Comparison of ENCODE assay signal across 19 cellular contexts in genomic region chr11:60900673-60901404, GRCh38. TPM values are rescaled to one million over a fixed set of nuclear protein-coding genes. Genes with fewer than 3 reads are reported as not detected.
DNase-seq lines count a peak whose midpoint lies in the region; ATAC-seq and TF ChIP-seq lines count a peak whose summit lies in the region.
"Had no signal": no experiment of that assay in that cellular context is flagged by ENCODE, and none has a peak within 500 bp of the region (broad histone marks: within the 10 kb centered on the region; RNA-seq: fewer than 3 reads in every experiment).

No MANE protein-coding gene starts in this region.

- in situ Hi-C loops in astrocyte of the cerebellum (cut with HindIII; ENCODE audit: low sequenced_read_pairs): no loop called here

- DNase-seq in left ventricle myocardium inferior (no peak), left cardiac atrium (no peak), astrocyte of the cerebellum (ENCODE audit: low read depth) (peak; percentile 69), nephron progenitor cell (no peak), HFFc6 (no peak)
- DNase-seq: CD4-positive, alpha-beta memory T cell; DND-41; GDM1; GOT3; NCI-H1048; NCI-H345; NCI-H526 treated with DMSO at 0.1 percent for 48 hours; NK-92 treated with Interleukin-12 subunit alpha and Interleukin-12 subunit beta, amount 100 ng/mL, for 24 hours; OCI-M1 had no signal

- H3K36me3 Mint-ChIP-seq in nephron progenitor cell (ENCODE audit: low read depth) (peaks cover 73% of the 10 kb centered on the region), HFFc6 (ENCODE audit: low read depth) (peaks cover 7% of the 10 kb centered on the region)

- H3K27me3 Mint-ChIP-seq in nephron progenitor cell (ENCODE audit: low read depth, poor library complexity) (no peaks in the 10 kb centered on the region), HFFc6 (ENCODE audit: insufficient read depth) (no peaks in the 10 kb centered on the region)
- H3K27me3 Mint-ChIP-seq: B cell; CD4-positive, alpha-beta memory T cell had no signal

- ATAC-seq in left cardiac atrium (no peak), GM18909 (IDR thresholded peaks at IDR 0.05; ENCODE audit: poor library complexity, unreplicated experiment) (no peak), HG03196 (IDR thresholded peaks at IDR 0.05; ENCODE audit: unreplicated experiment) (no peak)

- H3K4me3 Mint-ChIP-seq in nephron progenitor cell: no peak overlapping the region
- no peak overlapping the region for H3K4me3 Mint-ChIP-seq in HFFc6
- H3K4me3 Mint-ChIP-seq: B cell; CD4-positive, alpha-beta memory T cell had no signal

- no peaks in the 10 kb centered on the region for H3K27me3 ChIP-seq in left ventricle myocardium inferior (ENCODE audit: low read depth)

- peaks cover 77% of the 10 kb centered on the region for H3K36me3 ChIP-seq in left ventricle myocardium inferior

- H3K4me3 ChIP-seq in left ventricle myocardium inferior: no peak overlapping the region
- no peak overlapping the region for H3K4me3 ChIP-seq in astrocyte of the cerebellum (ENCODE audit: low read depth, low read length)
- H3K4me3 ChIP-seq: K562 had no signal

- TF ChIP-seq CTCF in left ventricle myocardium inferior (IDR thresholded peaks at IDR 0.05; ENCODE audit: borderline replicate concordance) (no peak), astrocyte of the cerebellum (IDR thresholded peaks at IDR 0.05; ENCODE audit: low read depth, low read length, missing control alignments) (peak; percentile 4), nephron progenitor cell (IDR thresholded peaks at IDR 0.05) (no peak), HFFc6 (IDR thresholded peaks at IDR 0.05) (no peak)

- H3K9me3 Mint-ChIP-seq in nephron progenitor cell: no peaks in the 10 kb centered on the region
- H3K9me3 Mint-ChIP-seq in HFFc6: no peaks in the 10 kb centered on the region
- H3K9me3 Mint-ChIP-seq: CD4-positive, alpha-beta memory T cell had no signal

- peak overlapping the region; percentile 6 for H3K27ac ChIP-seq in left ventricle myocardium inferior (replicated peaks)
- H3K27ac ChIP-seq: HL-60 had no signal

- H3K27ac Mint-ChIP-seq in nephron progenitor cell: peak overlapping the region; percentile 91
- H3K27ac Mint-ChIP-seq in HFFc6: no peak overlapping the region
- H3K27ac Mint-ChIP-seq: B cell had no signal

- H3K4me1 ChIP-seq in left ventricle myocardium inferior: peaks cover 42% of the 10 kb centered on the region

- H3K9me3 ChIP-seq in left ventricle myocardium inferior (replicated peaks): no peaks in the 10 kb centered on the region

- H3K4me1 Mint-ChIP-seq in nephron progenitor cell (peaks cover 24% of the 10 kb centered on the region), HFFc6 (ENCODE audit: low read depth) (peaks cover 19% of the 10 kb centered on the region)

- intact Hi-C loops in left ventricle myocardium inferior (cut with micrococcal nuclease): no loop called here
- intact Hi-C loops in left cardiac atrium (cut with DNase I): loop anchor here in 1 of 2 donors (10.0 kb wide), 1 partner anchor 254 kb away; no protein-coding TSS in a partner anchor

RNA-seq across cellular contexts. Expression of gene PRPF19, which starts 5.5 kb away (rescaled TPM):
- 36.5 TPM for total RNA-seq in left ventricle myocardium inferior
- total RNA-seq in left cardiac atrium: 10 to 100 TPM; 40.3 to 42.3 TPM
- total RNA-seq in HFFc6 (2021; fragmentation: NEBNext Ultra II Directional; extraction: Animal tissue kit (Norgen Biotek cat#: 25700)): 10 to 100 TPM; 72.5 to 95.1 (median 89.4) TPM

RNA-seq across cellular contexts. Expression of gene TMEM109, which starts 13.1 kb away (rescaled TPM):
- 86.7 TPM for total RNA-seq in left ventricle myocardium inferior
- total RNA-seq in left cardiac atrium: 100 to 1,000 TPM in 1 of 2 donors, 10 to 100 TPM in 1; 98.1 to 109 TPM
- 100 to 1,000 TPM in 1 of 6 experiments, 10 to 100 TPM in 5; 74.6 to 101 (median 92.5) TPM for total RNA-seq in HFFc6 (2021; fragmentation: NEBNext Ultra II Directional; extraction: Animal tissue kit (Norgen Biotek cat#: 25700))

RNA-seq across cellular contexts. Expression of gene TMEM132A, which starts 23.4 kb away (rescaled TPM):
- 6.4 TPM for total RNA-seq in left ventricle myocardium inferior
- 1 to 10 TPM; 5.1 to 9.7 TPM for total RNA-seq in left cardiac atrium
- 10 to 100 TPM; 23.8 to 32.2 (median 26.9) TPM for total RNA-seq in HFFc6 (2021; fragmentation: NEBNext Ultra II Directional; extraction: Animal tissue kit (Norgen Biotek cat#: 25700))

RNA-seq across cellular contexts. Expression of gene ZP1, which starts 33.5 kb away (rescaled TPM):
- total RNA-seq in left ventricle myocardium inferior (not detected), left cardiac atrium (not detected)
- under 1 TPM in 3 of 6 experiments, not detected in 3; 0.13 to 0.30 (median 0.29) TPM for total RNA-seq in HFFc6 (2021; fragmentation: NEBNext Ultra II Directional; extraction: Animal tissue kit (Norgen Biotek cat#: 25700))
- total RNA-seq: B cell, K562 had no signal

RNA-seq across cellular contexts. Expression of gene PTGDR2, which starts 45.1 kb away (rescaled TPM):
- total RNA-seq in left ventricle myocardium inferior: 2.3 TPM
- total RNA-seq in left cardiac atrium: under 1 TPM in 1 of 2 donors, not detected in 1; 0.27 TPM
- not detected for total RNA-seq in HFFc6 (2021; fragmentation: NEBNext Ultra II Directional; extraction: Animal tissue kit (Norgen Biotek cat#: 25700))
- total RNA-seq: B cell had no signal
